12 cellular contexts compared by ENCODE assay signal in genomic region chr4:153645183-153645582, GRCh38. TPM values are rescaled to one million over a fixed set of nuclear protein-coding genes. Genes with fewer than 3 reads are reported as not detected.
DNase-seq lines count a peak whose midpoint lies in the region; ATAC-seq and TF ChIP-seq lines count a peak whose summit lies in the region.
"Had no signal": no experiment of that assay in that cellular context is flagged by ENCODE, and none has a peak within 500 bp of the region (broad histone marks: within the 10 kb centered on the region; RNA-seq: fewer than 3 reads in every experiment).

No MANE protein-coding gene starts in this region.

- H3K4me1 ChIP-seq in HCT116 (ENCODE audit: control insufficient read depth in 1 of 2, insufficient read depth in 2 of 2, low read length in 2 of 2), result 0 out of 4 replicates have a peak, but pooled peaks cover 0 to 5% of the 10 kb centered on the region in 2 experiments
- no peaks in the 10 kb centered on the region for H3K4me1 ChIP-seq in RWPE2 (ENCODE audit: insufficient read depth, poor library complexity, severe bottlenecking)

- H3K27me3 ChIP-seq in HCT116 (ENCODE audit: insufficient read depth, low read length) (no peaks in the 10 kb centered on the region), RWPE2 (ENCODE audit: insufficient read depth, poor library complexity, severe bottlenecking) (no peaks in the 10 kb centered on the region)
- H3K27me3 ChIP-seq: dorsolateral prefrontal cortex had no signal

- no TSS peak for BruUV-seq in HCT116 (replicated peaks; lab: Mats Ljungman, UMichigan)

- ATAC-seq in HCT116 (no peak), RWPE2 (ENCODE audit: low read depth) (no peak), GM18907 (IDR thresholded peaks at IDR 0.05; ENCODE audit: unreplicated experiment) (no peak), HG03039 (IDR thresholded peaks at IDR 0.05; ENCODE audit: unreplicated experiment) (no peak)

- H3K9me3 ChIP-seq in HCT116 (ENCODE audit: control insufficient read depth in 1 of 2, insufficient read depth in 1 of 2, low read depth in 1 of 2, low read length in 2 of 2) (no peaks in the 10 kb centered on the region), RWPE2 (ENCODE audit: severe bottlenecking) (no peaks in the 10 kb centered on the region)

- H3K36me3 ChIP-seq in HCT116 (ENCODE audit: control insufficient read depth in 1 of 2, insufficient read depth in 2 of 2, low read length in 2 of 2) (no peaks in the 10 kb centered on the region), RWPE2 (ENCODE audit: low read depth) (no peaks in the 10 kb centered on the region)

- H3K9ac ChIP-seq in HCT116 (ENCODE audit: low read length), result no peak overlapping the region

- no peaks in the 10 kb centered on the region for H3K79me2 ChIP-seq in HCT116 (ENCODE audit: insufficient read depth, low read length)

- peak; percentile 27 for TF ChIP-seq RAD21 in HCT116 (IDR thresholded peaks at IDR 0.05; ENCODE audit: low read depth)

- H3K4me2 ChIP-seq in HCT116 (ENCODE audit: low read length), result no peak overlapping the region

- RAD21 ChIA-PET in HCT116 (lab: Charles Lee; ENCODE audit: low non-redundant PET in 1 of 2, low total read pairs in 2 of 2, uncharacterized antibody in 2 of 2, unreplicated experiment in 2 of 2), result no interaction called here

- H2AFZ ChIP-seq in HCT116 (ENCODE audit: low read depth, low read length, poor library complexity, severe bottlenecking), result no peak overlapping the region

- POLR2A ChIA-PET in HCT116 (lab: Charles Lee), result no interaction called here

- CTCF ChIA-PET in HCT116 (lab: Charles Lee), result interaction anchor here (1.0 kb wide), 1 partner anchor 88 kb away, joined by 3 read pairs; no protein-coding TSS in a partner anchor

- DNase-seq in DMS53 (lab: John Stamatoyannopoulos, UW) (peak; percentile 23), DMS53 treated with DMSO at 0.1 percent for 48 hours (lab: John Stamatoyannopoulos, UW; ENCODE audit: unreplicated experiment) (no peak), HCT116 (ENCODE audit: low read depth, low spot score) (no peak), RWPE2 (ENCODE audit: low spot score) (no peak), fibroblast of villous mesenchyme (ENCODE audit: low read depth) (no peak), DMS114 treated with DMSO at 0.1 percent for 48 hours (lab: John Stamatoyannopoulos, UW; ENCODE audit: unreplicated experiment) (no peak)
- DNase-seq: dorsolateral prefrontal cortex, KG1 had no signal

- H4K20me1 ChIP-seq in HCT116 (ENCODE audit: insufficient read depth), result no peaks in the 10 kb centered on the region

- intact Hi-C loops in HCT116 (cut with micrococcal nuclease), result no loop called here

- H3K9me2 ChIP-seq in HCT116 (ENCODE audit: insufficient read depth), result no peaks in the 10 kb centered on the region

- H3K27ac ChIP-seq in HCT116 (ENCODE audit: low read depth, low read length) (no peak overlapping the region), RWPE2 (ENCODE audit: poor library complexity, severe bottlenecking) (no peak overlapping the region)
- H3K27ac ChIP-seq: dorsolateral prefrontal cortex, skin epidermis had no signal

- no peak for TF ChIP-seq POLR2A in HCT116 (IDR thresholded peaks at IDR 0.05; ENCODE audit: borderline replicate concordance, extremely low read depth, insufficient read depth, insufficient read length)

- TF ChIP-seq CTCF in HCT116 (IDR thresholded peaks at IDR 0.05 in 2 of 3, conservative IDR thresholded peaks at IDR 0.05 in 1 of 3; ENCODE audit: borderline replicate concordance in 1 of 3, insufficient read depth in 1 of 3, low read depth in 2 of 3, low read length in 2 of 3) (peak; percentile 8 to 58 (median 45); a peak in 5 of 6 replicates), RWPE2 (IDR thresholded peaks at IDR 0.05; ENCODE audit: poor library complexity, severe bottlenecking) (peak; percentile 12), fibroblast of villous mesenchyme (IDR thresholded peaks at IDR 0.05; ENCODE audit: insufficient read depth, low read depth, low read length) (peak; percentile 19)

- H3K4me3 ChIP-seq in HCT116 (replicated peaks in 1 of 2; ENCODE audit: low read depth in 1 of 2, low read length in 2 of 2), result no peak overlapping the region
- H3K4me3 ChIP-seq in RWPE2 (ENCODE audit: severe bottlenecking), result no peak overlapping the region
- H3K4me3 ChIP-seq in fibroblast of villous mesenchyme (ENCODE audit: low read depth, low read length), result no peak overlapping the region
- H3K4me3 ChIP-seq: dorsolateral prefrontal cortex, skin epidermis had no signal

TF ChIP-seq in HCT116, 20 proteins besides CTCF, POLR2A, EP300 and RAD21:
- TF ChIP-seq EZH2 (IDR thresholded peaks at IDR 0.05), result no peak
- TF ChIP-seq SRF (IDR thresholded peaks at IDR 0.05; ENCODE audit: low read depth), result no peak
- TF ChIP-seq CBX3 (IDR thresholded peaks at IDR 0.05; ENCODE audit: low read depth), result 0 out of 2 replicates have a peak, but pooled peaks have one; percentile 35
- TF ChIP-seq ZNF274 (IDR thresholded peaks at IDR 0.05; ENCODE audit: low read depth, low read length), result no peak

RNA-seq across cellular contexts. Expression of gene TLR2, which starts 38.9 kb away (rescaled TPM):
- total RNA-seq in HCT116 (2021; ENCODE audit: unreplicated experiment), result 0.12 TPM
- not detected in 2 replicates for polyA plus RNA-seq in HCT116 (2012)
- total RNA-seq in fibroblast of villous mesenchyme, result under 0.01 and 0.32 TPM in 2 replicates
- total RNA-seq: A172 had no signal
